ENCODE assay signal across 15 cellular contexts in genomic region chr12:562634-563033, GRCh38.
DNase-seq lines count a peak whose midpoint lies in the region; ATAC-seq and TF ChIP-seq lines count a peak whose summit lies in the region.
"Had no signal": no experiment of that assay in that cellular context is flagged by ENCODE, and none has a peak within 500 bp of the region (broad histone marks: within the 10 kb centered on the region; RNA-seq: fewer than 3 reads in every experiment).

No MANE protein-coding gene starts in this region.

- H3K9me3 ChIP-seq in BLaER1 treated with 17β-estradiol and CSF1 and Interleukin-3, amounts not matched to agents 10 nM and 100 nM (replicated peaks in 1 of 11): no peaks in the 10 kb centered on the region
- H3K9me3 ChIP-seq in CD8-positive, alpha-beta T cell (ENCODE audit: low read length): no peaks in the 10 kb centered on the region
- H3K9me3 ChIP-seq: thoracic aorta had no signal

- H3K36me3 ChIP-seq in BLaER1 treated with 17β-estradiol and CSF1 and Interleukin-3, amounts not matched to agents 10 nM and 100 nM: peaks cover 0 to 21% (median 0%) of the 10 kb centered on the region in 11 experiments; a peak in 5 of 22 replicates
- no peaks in the 10 kb centered on the region for H3K36me3 ChIP-seq in CD8-positive, alpha-beta T cell (ENCODE audit: insufficient read depth, low read length)

- H3K4me1 ChIP-seq in BLaER1 treated with 17β-estradiol and CSF1 and Interleukin-3, amounts not matched to agents 10 nM and 100 nM: peaks cover 70 to 86% (median 81%) of the 10 kb centered on the region in 10 experiments
- peaks cover 65% of the 10 kb centered on the region for H3K4me1 ChIP-seq in CD8-positive, alpha-beta T cell (ENCODE audit: insufficient read depth, low read length)

- CTCF ChIA-PET in CD8-positive, alpha-beta T cell (lab: Charles Lee): interaction anchor here (2.3 to 11.4 kb wide), 3 partner anchors 15 to 253 kb away, joined by 11 to 107 read pairs (median 45); no protein-coding TSS in a partner anchor

- peak overlapping the region; percentile 97 for H3K27ac Mint-ChIP-seq in CD8-positive, alpha-beta T cell
- H3K27ac Mint-ChIP-seq in activated naive CD8-positive, alpha-beta T cell treated with anti-CD3 and anti-CD28 coated beads for 36 hours: peak overlapping the region; percentile 73
- H3K27ac Mint-ChIP-seq in natural killer cell treated with Interleukin-12 subunit alpha and Interleukin-12 subunit beta and Interleukin-15 and Interleukin-18, amount 100 ng/mL, for 72 hours: peak overlapping the region; percentile 42 to 70
- H3K27ac Mint-ChIP-seq: endodermal cell had no signal

- DNase-seq in CD8-positive, alpha-beta T cell: no peak
- no peak for DNase-seq in activated naive CD8-positive, alpha-beta T cell treated with anti-CD3 and anti-CD28 coated beads for 36 hours
- DNase-seq in natural killer cell treated with Interleukin-12 subunit alpha and Interleukin-12 subunit beta and Interleukin-15 and Interleukin-18, amount 100 ng/mL, for 72 hours (ENCODE audit: low spot score): no peak
- no peak for DNase-seq in DMS 273 (lab: John Stamatoyannopoulos, UW; ENCODE audit: unreplicated experiment)
- no peak for DNase-seq in AG08396 (ENCODE audit: low spot score)
- no peak for DNase-seq in omental fat pad (ENCODE audit: low spot score)
- DNase-seq: EL, endodermal cell, GOT3, left colon, NCI-H187 had no signal

- no peak for TF ChIP-seq CTCF in CD8-positive, alpha-beta T cell (IDR thresholded peaks at IDR 0.05)
- TF ChIP-seq CTCF in omental fat pad (IDR thresholded peaks at IDR 0.05): no peak

- peak overlapping the region in 9 of 11 experiments; percentile 14 to 86 (median 47); a peak in 13 of 22 replicates for H3K27ac ChIP-seq in BLaER1 treated with 17β-estradiol and CSF1 and Interleukin-3, amounts not matched to agents 10 nM and 100 nM
- peak overlapping the region; percentile 68 for H3K27ac ChIP-seq in CD8-positive, alpha-beta T cell (ENCODE audit: low read depth, low read length)
- H3K27ac ChIP-seq: C4-2B had no signal

- intact Hi-C loops in CD8-positive, alpha-beta T cell (cut with DNase I, micrococcal nuclease): loop anchor here (1.0 to 10.0 kb wide), 2 partner anchors 14 to 712 kb away; no protein-coding TSS in a partner anchor

- peak overlapping the region; percentile 83 for H3K4me3 Mint-ChIP-seq in CD8-positive, alpha-beta T cell
- peak overlapping the region; percentile 40 for H3K4me3 Mint-ChIP-seq in activated naive CD8-positive, alpha-beta T cell treated with anti-CD3 and anti-CD28 coated beads for 36 hours
- H3K4me3 Mint-ChIP-seq in natural killer cell treated with Interleukin-12 subunit alpha and Interleukin-12 subunit beta and Interleukin-15 and Interleukin-18, amount 100 ng/mL, for 72 hours: peak overlapping the region; percentile 88
- H3K4me3 Mint-ChIP-seq: endodermal cell had no signal

- H4K20me1 ChIP-seq in BLaER1 treated with 17β-estradiol and CSF1 and Interleukin-3, amounts not matched to agents 10 nM and 100 nM: peaks cover 0 to 29% (median 6%) of the 10 kb centered on the region in 11 experiments; a peak in 9 of 22 replicates

- H3K4me3 ChIP-seq in BLaER1 treated with 17β-estradiol and CSF1 and Interleukin-3, amounts not matched to agents 10 nM and 100 nM: peak overlapping the region in 5 of 10 experiments; percentile 39 to 51 (median 49); a peak in 12 of 20 replicates
- peak overlapping the region; percentile 26 for H3K4me3 ChIP-seq in CD8-positive, alpha-beta T cell (ENCODE audit: low read depth, low read length)

- H3K27me3 Mint-ChIP-seq in CD8-positive, alpha-beta T cell (ENCODE audit: low read depth): no peaks in the 10 kb centered on the region
- H3K27me3 Mint-ChIP-seq in activated naive CD8-positive, alpha-beta T cell treated with anti-CD3 and anti-CD28 coated beads for 36 hours: no peaks in the 10 kb centered on the region
- no peaks in the 10 kb centered on the region for H3K27me3 Mint-ChIP-seq in natural killer cell treated with Interleukin-12 subunit alpha and Interleukin-12 subunit beta and Interleukin-15 and Interleukin-18, amount 100 ng/mL, for 72 hours

- peak overlapping the region; percentile 86 to 99 (median 97) for H3K4me2 ChIP-seq in BLaER1 treated with 17β-estradiol and CSF1 and Interleukin-3, amounts not matched to agents 10 nM and 100 nM

- peaks cover 17% of the 10 kb centered on the region for H3K36me3 Mint-ChIP-seq in CD8-positive, alpha-beta T cell
- H3K36me3 Mint-ChIP-seq in activated naive CD8-positive, alpha-beta T cell treated with anti-CD3 and anti-CD28 coated beads for 36 hours: no peaks in the 10 kb centered on the region
- H3K36me3 Mint-ChIP-seq in natural killer cell treated with Interleukin-12 subunit alpha and Interleukin-12 subunit beta and Interleukin-15 and Interleukin-18, amount 100 ng/mL, for 72 hours: no peaks in the 10 kb centered on the region

- H3K4me1 Mint-ChIP-seq in CD8-positive, alpha-beta T cell (ENCODE audit: low read depth): peaks cover 81% of the 10 kb centered on the region
- H3K4me1 Mint-ChIP-seq in activated naive CD8-positive, alpha-beta T cell treated with anti-CD3 and anti-CD28 coated beads for 36 hours: peaks cover 41% of the 10 kb centered on the region
- H3K4me1 Mint-ChIP-seq in natural killer cell treated with Interleukin-12 subunit alpha and Interleukin-12 subunit beta and Interleukin-15 and Interleukin-18, amount 100 ng/mL, for 72 hours (ENCODE audit: low read depth in 2 of 2): peaks cover 41 to 51% of the 10 kb centered on the region in 2 donors
- H3K4me1 Mint-ChIP-seq: endodermal cell had no signal

- POLR2A ChIA-PET in CD8-positive, alpha-beta T cell (lab: Charles Lee): no interaction called here

- H3K9ac ChIP-seq in BLaER1 treated with 17β-estradiol and CSF1 and Interleukin-3, amounts not matched to agents 10 nM and 100 nM: peak overlapping the region in 9 of 11 experiments; percentile 9 to 76 (median 58); a peak in 15 of 22 replicates

- no peak for ATAC-seq in CD8-positive, alpha-beta T cell
- no peak for ATAC-seq in natural killer cell treated with Interleukin-12 subunit alpha and Interleukin-12 subunit beta and Interleukin-15 and Interleukin-18, amount 100 ng/mL, for 72 hours
- no peak for ATAC-seq in GM21423 (IDR thresholded peaks at IDR 0.05; ENCODE audit: unreplicated experiment)
- no peak for ATAC-seq in omental fat pad (ENCODE audit: low FRiP score)
- ATAC-seq: left colon had no signal

- H3K9me3 Mint-ChIP-seq in CD8-positive, alpha-beta T cell: no peaks in the 10 kb centered on the region
- no peaks in the 10 kb centered on the region for H3K9me3 Mint-ChIP-seq in activated naive CD8-positive, alpha-beta T cell treated with anti-CD3 and anti-CD28 coated beads for 36 hours
- no peaks in the 10 kb centered on the region for H3K9me3 Mint-ChIP-seq in natural killer cell treated with Interleukin-12 subunit alpha and Interleukin-12 subunit beta and Interleukin-15 and Interleukin-18, amount 100 ng/mL, for 72 hours
- H3K9me3 Mint-ChIP-seq: endodermal cell had no signal

- H3K27me3 ChIP-seq in BLaER1 treated with 17β-estradiol and CSF1 and Interleukin-3, amounts not matched to agents 10 nM and 100 nM: 0 out of 22 replicates have a peak, but pooled peaks cover 0 to 4% (median 0%) of the 10 kb centered on the region in 11 experiments
- no peaks in the 10 kb centered on the region for H3K27me3 ChIP-seq in CD8-positive, alpha-beta T cell (ENCODE audit: insufficient read depth, low read length)
